In genomic region chr10:128092454-128092853, GRCh38 we compare ENCODE assay signal across 18 cellular contexts.
"Had no signal": no experiment of that assay in that cellular context is flagged by ENCODE, and none has a peak within 500 bp of the region (broad histone marks: within the 10 kb centered on the region; RNA-seq: fewer than 3 reads in every experiment).

No MANE protein-coding gene starts in this region.

- H3K9me3 ChIP-seq: tibial artery had no signal

- H3K4me1 ChIP-seq: tibial artery had no signal

- H3K36me3 ChIP-seq: tibial artery had no signal

- H3K4me3 ChIP-seq: lung, tibial artery had no signal

- H3K27ac ChIP-seq: tibial artery had no signal

- ATAC-seq: activated CD8-positive, alpha-beta memory T cell treated with anti-CD3 and anti-CD28 coated beads, Interleukin-2, amount 10 ng/mL, durations not matched to agents 7 days and 5 days; esophagus mucosa; left colon had no signal

- DNase-seq: activated CD4-positive, alpha-beta memory T cell treated with anti-CD3 and anti-CD28 coated beads for 36 hours; activated CD8-positive, alpha-beta memory T cell treated with anti-CD3 and anti-CD28 coated beads, Interleukin-2, amount 10 ng/mL, durations not matched to agents 7 days and 5 days; activated naive CD4-positive, alpha-beta T cell treated with anti-CD3 and anti-CD28 coated beads for 36 hours; activated T-cell treated with anti-CD3 and anti-CD28 coated beads, Interleukin-2, amount 50 U/mL, for 1 hour; cortex of kidney; effector CD4-positive, alpha-beta T cell; foreskin fibroblast; glutamatergic neuron; hippocampal formation; left colon; midbrain; nucleus accumbens; retina; stimulated activated naive CD4-positive, alpha-beta T cell; substantia nigra had no signal
